10 cellular contexts compared by ENCODE assay signal in genomic region chr10:43607199-43607573, GRCh38. TPM values are rescaled to one million over a fixed set of nuclear protein-coding genes. Genes with fewer than 3 reads are reported as not detected.
DNase-seq lines count a peak whose midpoint lies in the region; ATAC-seq and TF ChIP-seq lines count a peak whose summit lies in the region.
"Had no signal": no experiment of that assay in that cellular context is flagged by ENCODE, and none has a peak within 500 bp of the region (broad histone marks: within the 10 kb centered on the region; RNA-seq: fewer than 3 reads in every experiment).

No MANE protein-coding gene starts in this region.

- H3K4me3 Mint-ChIP-seq in progenitor cell of endocrine pancreas (ENCODE audit: low read depth): peak overlapping the region; percentile 84

- H4K20me1 ChIP-seq in DOHH2 (ENCODE audit: control insufficient read depth, insufficient read depth, low read depth, low read length): no peaks in the 10 kb centered on the region

- H3F3A ChIP-seq in DOHH2 (ENCODE audit: control insufficient read depth, insufficient read depth): no peaks in the 10 kb centered on the region

- no peak for ATAC-seq in Panc1
- ATAC-seq in HG03571 (IDR thresholded peaks at IDR 0.05; ENCODE audit: unreplicated experiment): no peak
- ATAC-seq in GM19395 (IDR thresholded peaks at IDR 0.05; ENCODE audit: unreplicated experiment): no peak

- in situ Hi-C loops in Panc1 (cut with HindIII; ENCODE audit: low pct_unique_long_range_greater_than_20kb, low sequenced_read_pairs): no loop called here

- no peaks in the 10 kb centered on the region for H3K9me2 ChIP-seq in DOHH2 (replicated peaks; ENCODE audit: control insufficient read depth, low read length)

- intact Hi-C loops in Panc1 (cut with micrococcal nuclease; ENCODE audit: unreplicated experiment): no loop called here

- no peak overlapping the region for H3K27ac ChIP-seq in DOHH2 (ENCODE audit: low read depth, low read length)
- H3K27ac ChIP-seq in Panc1 (ENCODE audit: low read length): peak overlapping the region; percentile 87

- H3K9me3 ChIP-seq in DOHH2 (ENCODE audit: control insufficient read depth, insufficient read depth, low read length) (no peaks in the 10 kb centered on the region), Panc1 (ENCODE audit: control insufficient read depth, insufficient read depth, low read depth, low read length) (peaks cover 20% of the 10 kb centered on the region; the same call in 1 of the 2 replicates)

- H3K27me3 Mint-ChIP-seq in progenitor cell of endocrine pancreas: peaks cover 20% of the 10 kb centered on the region

- TF ChIP-seq CTCF in DOHH2 (IDR thresholded peaks at IDR 0.05; ENCODE audit: low read depth, low read length, poor library complexity, severe bottlenecking) (no peak), Panc1 (IDR thresholded peaks at IDR 0.05) (no peak), epithelial cell of proximal tubule (conservative IDR thresholded peaks at IDR 0.05; ENCODE audit: low read depth, low read length) (no peak), progenitor cell of endocrine pancreas (IDR thresholded peaks at IDR 0.05; ENCODE audit: unreplicated experiment) (no peak)

- H3K4me1 Mint-ChIP-seq in progenitor cell of endocrine pancreas (ENCODE audit: low read depth): peaks cover 5% of the 10 kb centered on the region

- peak overlapping the region; percentile 76 for H3K4me2 ChIP-seq in DOHH2 (ENCODE audit: low read length)

- CTCF ChIA-PET in Panc1 (lab: Charles Lee): no interaction called here

- peaks cover 4% of the 10 kb centered on the region for H3K9me3 Mint-ChIP-seq in progenitor cell of endocrine pancreas (ENCODE audit: low read depth)

- H3K36me3 ChIP-seq in DOHH2 (ENCODE audit: control insufficient read depth, low read length) (peaks cover 6% of the 10 kb centered on the region; the same call in 1 of the 2 replicates), Panc1 (ENCODE audit: control insufficient read depth, insufficient read depth, low read length) (no peaks in the 10 kb centered on the region)

- H3K4me1 ChIP-seq in DOHH2 (ENCODE audit: control insufficient read depth, low read length) (peaks cover 15% of the 10 kb centered on the region), Panc1 (ENCODE audit: control insufficient read depth, insufficient read depth, low read length) (0 out of 2 replicates have a peak, but pooled peaks cover 3% of the 10 kb centered on the region)

- DNase-seq in Panc1 (ENCODE audit: low read depth, low spot score) (no peak), epithelial cell of proximal tubule (ENCODE audit: low read depth) (no peak), progenitor cell of endocrine pancreas (ENCODE audit: low spot score, unreplicated experiment) (no peak), NCI-H187 treated with DMSO at 0.1 percent for 48 hours (lab: John Stamatoyannopoulos, UW) (no peak), NCI-H345 treated with DMSO at 0.1 percent for 48 hours (lab: John Stamatoyannopoulos, UW; ENCODE audit: unreplicated experiment) (no peak)
- DNase-seq: NCI-H446 treated with DMSO at 0.1 percent for 48 hours; stimulated activated CD4-positive, alpha-beta T cell treated with anti-CD3 and anti-CD28 coated beads, Interleukin-4, amount 100 ng/mL, for 1 hour had no signal

- H3K27me3 ChIP-seq in DOHH2 (ENCODE audit: control insufficient read depth, low read length) (no peaks in the 10 kb centered on the region), Panc1 (ENCODE audit: control insufficient read depth, insufficient read depth, low read length) (no peaks in the 10 kb centered on the region)

- H3K4me3 ChIP-seq in DOHH2 (ENCODE audit: low read length) (peak overlapping the region; percentile 87), Panc1 (ENCODE audit: low read depth in 2 of 2, low read length in 2 of 2) (peak overlapping the region; percentile 65 to 88), epithelial cell of proximal tubule (ENCODE audit: low read depth, low read length) (peak overlapping the region; percentile 69)

- peaks cover 15% of the 10 kb centered on the region for H3K36me3 Mint-ChIP-seq in progenitor cell of endocrine pancreas (ENCODE audit: insufficient read depth)

- POLR2A ChIA-PET in Panc1 (lab: Charles Lee): no interaction called here

- H3K27ac Mint-ChIP-seq in progenitor cell of endocrine pancreas: peak overlapping the region; percentile 60

- 0 out of 2 replicates have a peak, but pooled peaks cover 5% of the 10 kb centered on the region for H3K79me2 ChIP-seq in DOHH2 (ENCODE audit: control insufficient read depth, low read length)

- no TSS peak for BruUV-seq in Panc1 (replicated peaks; lab: Mats Ljungman, UMichigan)

RNA-seq across cellular contexts. Expression of gene ZNF485, which starts 0.9 kb away (rescaled TPM):
- total RNA-seq in Panc1 (2021; ENCODE audit: unreplicated experiment) (10.6 TPM), epithelial cell of proximal tubule (4.2 and 5.0 TPM in 2 replicates), progenitor cell of endocrine pancreas (5.7 and 6.3 TPM in 2 replicates)
- 5.1 TPM for polyA plus RNA-seq in Panc1 (2012; ENCODE audit: insufficient read length)

RNA-seq across cellular contexts. Expression of gene ZNF239, which starts 32.8 kb away (rescaled TPM):
- total RNA-seq in Panc1 (2021; ENCODE audit: unreplicated experiment): 18.5 TPM
- 12.3 TPM for polyA plus RNA-seq in Panc1 (2012; ENCODE audit: insufficient read length)
- 4.4 and 8.5 TPM in 2 replicates for total RNA-seq in epithelial cell of proximal tubule
- total RNA-seq in progenitor cell of endocrine pancreas: 11.8 and 12.3 TPM in 2 replicates

RNA-seq across cellular contexts. Expression of gene ZNF32, which starts 41.5 kb away (rescaled TPM):
- total RNA-seq in Panc1 (2021; ENCODE audit: unreplicated experiment): 35.6 TPM
- 39.0 TPM for polyA plus RNA-seq in Panc1 (2012; ENCODE audit: insufficient read length)
- total RNA-seq in epithelial cell of proximal tubule: 25.8 and 32.1 TPM in 2 replicates
- 52.0 and 57.6 TPM in 2 replicates for total RNA-seq in progenitor cell of endocrine pancreas
